ENCODE assay signal across 8 cellular contexts in genomic region chr12:38138225-38139221, GRCh38.
DNase-seq lines count a peak whose midpoint lies in the region; ATAC-seq and TF ChIP-seq lines count a peak whose summit lies in the region.

No MANE protein-coding gene starts in this region.

- in situ Hi-C loops in KBM-7 (cut with MboI; ENCODE audit: low pct_unique_long_range_greater_than_20kb, low sequenced_read_pairs) = loop anchor here (25.0 kb wide), 1 partner anchor 174 kb away; the partner anchor contains the start of gene ALG10B

- H4K20me1 ChIP-seq in SK-N-SH (ENCODE audit: insufficient read depth) = no peaks in the 10 kb centered on the region

- no peaks in the 10 kb centered on the region for H3K9me3 Mint-ChIP-seq in Calu3 (ENCODE audit: low read depth, unreplicated experiment)
- no peaks in the 10 kb centered on the region for H3K9me3 Mint-ChIP-seq in activated naive CD8-positive, alpha-beta T cell treated with anti-CD3 and anti-CD28 coated beads, Interleukin-2, amount 50 U/mL, for 24 hours
- peaks cover 28% of the 10 kb centered on the region for H3K9me3 Mint-ChIP-seq in progenitor cell of endocrine pancreas (ENCODE audit: low read depth)

- H3K9me3 ChIP-seq in SK-N-SH (no peaks in the 10 kb centered on the region), heart right ventricle (no peaks in the 10 kb centered on the region), uterus (no peaks in the 10 kb centered on the region)

- DNase-seq in Calu3 = peak; percentile 80
- peak; percentile 86 for DNase-seq in KBM-7
- DNase-seq in SK-N-SH = peak; percentile 72
- DNase-seq in activated naive CD8-positive, alpha-beta T cell treated with anti-CD3 and anti-CD28 coated beads, Interleukin-2, amount 50 U/mL, for 24 hours = peak; percentile 68
- DNase-seq in heart right ventricle = peak in 1 of 2 donors; percentile 67
- DNase-seq in progenitor cell of endocrine pancreas (ENCODE audit: low spot score, unreplicated experiment) = no peak
- DNase-seq in uterus = peak; percentile 59 to 78

- H3K27ac ChIP-seq in SK-N-SH (ENCODE audit: low read depth in 2 of 2, low read length in 1 of 2) = no peak overlapping the region
- H3K27ac ChIP-seq in heart right ventricle = no peak overlapping the region
- no peak overlapping the region for H3K27ac ChIP-seq in uterus

- TSS peak; percentile 66 for BruUV-seq in Calu3 (replicated peaks; lab: Mats Ljungman, UMichigan)

- H3K4me3 Mint-ChIP-seq in Calu3 (ENCODE audit: low read depth, unreplicated experiment) = peak overlapping the region; percentile 68
- peak overlapping the region; percentile 71 for H3K4me3 Mint-ChIP-seq in activated naive CD8-positive, alpha-beta T cell treated with anti-CD3 and anti-CD28 coated beads, Interleukin-2, amount 50 U/mL, for 24 hours
- H3K4me3 Mint-ChIP-seq in progenitor cell of endocrine pancreas (ENCODE audit: low read depth) = no peak overlapping the region

- TF ChIP-seq CTCF in Calu3 (IDR thresholded peaks at IDR 0.05; ENCODE audit: unreplicated experiment) = peak; percentile 57
- TF ChIP-seq CTCF in SK-N-SH (IDR thresholded peaks at IDR 0.05) = peak; percentile 96
- TF ChIP-seq CTCF in heart right ventricle (IDR thresholded peaks at IDR 0.05) = peak; percentile 93 to 99 (median 96)
- peak; percentile 66 for TF ChIP-seq CTCF in progenitor cell of endocrine pancreas (IDR thresholded peaks at IDR 0.05; ENCODE audit: unreplicated experiment)
- peak; percentile 88 to 94 (median 92) for TF ChIP-seq CTCF in uterus (IDR thresholded peaks at IDR 0.05)

- no peaks in the 10 kb centered on the region for H3K79me2 ChIP-seq in SK-N-SH (ENCODE audit: insufficient read depth)

- no peak for TF ChIP-seq EP300 in SK-N-SH (IDR thresholded peaks at IDR 0.05; ENCODE audit: borderline replicate concordance in 1 of 2, low read depth in 1 of 2, low read length in 1 of 2)

- H3K4me1 ChIP-seq in SK-N-SH (ENCODE audit: control insufficient read depth in 1 of 2, insufficient read depth in 2 of 2, low read depth in 1 of 2, low read length in 1 of 2) (peaks cover 0 to 4% of the 10 kb centered on the region in 2 experiments; a peak in 1 of 4 replicates), heart right ventricle (peaks cover 0 to 11% (median 7%) of the 10 kb centered on the region in 9 donors), uterus (no peaks in the 10 kb centered on the region)

- H3K36me3 ChIP-seq in SK-N-SH (replicated peaks in 1 of 2; ENCODE audit: control insufficient read depth in 1 of 2, insufficient read depth in 2 of 2, low read length in 1 of 2) (no peaks in the 10 kb centered on the region), heart right ventricle (no peaks in the 10 kb centered on the region), uterus (no peaks in the 10 kb centered on the region)

- intact Hi-C loops in Calu3 (cut with micrococcal nuclease; ENCODE audit: unreplicated experiment) = loop anchor here (1.0 kb wide), 1 partner anchor 178 kb away; the partner anchor contains the start of gene ALG10B
- intact Hi-C loops in heart right ventricle (cut with DNase I) = loop anchor here in 8 of 10 donors (1.0 to 10.0 kb wide), 6 partner anchors 174 to 966 kb away; partner anchors contain the start of gene ALG10B (in 5 of the 8)
- intact Hi-C loops in uterus (cut with DNase I; ENCODE audit: low total_unique reads) = loop anchor here (10.0 kb wide), 1 partner anchor 176 kb away; the partner anchor contains the start of gene ALG10B

- H3K36me3 Mint-ChIP-seq in Calu3 (ENCODE audit: insufficient read depth, unreplicated experiment) (peaks cover 16% of the 10 kb centered on the region), progenitor cell of endocrine pancreas (ENCODE audit: insufficient read depth) (no peaks in the 10 kb centered on the region)
- H3K36me3 Mint-ChIP-seq in activated naive CD8-positive, alpha-beta T cell treated with anti-CD3 and anti-CD28 coated beads, Interleukin-2, amount 50 U/mL, for 24 hours (ENCODE audit: low read depth) = no peaks in the 10 kb centered on the region

- H3K4me3 ChIP-seq in SK-N-SH (ENCODE audit: low read depth in 2 of 2, low read length in 1 of 2) = peak overlapping the region; percentile 44 to 84
- peak overlapping the region in 9 of 10 donors; percentile 15 to 43 (median 29) for H3K4me3 ChIP-seq in heart right ventricle
- H3K4me3 ChIP-seq in uterus = peak overlapping the region; percentile 8 to 29

- H3K27me3 Mint-ChIP-seq in Calu3 (ENCODE audit: unreplicated experiment) = no peaks in the 10 kb centered on the region
- peaks cover 6% of the 10 kb centered on the region for H3K27me3 Mint-ChIP-seq in activated naive CD8-positive, alpha-beta T cell treated with anti-CD3 and anti-CD28 coated beads, Interleukin-2, amount 50 U/mL, for 24 hours
- no peaks in the 10 kb centered on the region for H3K27me3 Mint-ChIP-seq in progenitor cell of endocrine pancreas

- H3K27ac Mint-ChIP-seq in Calu3 (ENCODE audit: unreplicated experiment) = peak overlapping the region; percentile 67
- H3K27ac Mint-ChIP-seq in activated naive CD8-positive, alpha-beta T cell treated with anti-CD3 and anti-CD28 coated beads, Interleukin-2, amount 50 U/mL, for 24 hours = no peak overlapping the region
- H3K27ac Mint-ChIP-seq in progenitor cell of endocrine pancreas = no peak overlapping the region

- H3K27me3 ChIP-seq in SK-N-SH (ENCODE audit: insufficient read depth) (peaks cover 33% of the 10 kb centered on the region; the same call in 1 of the 2 replicates), heart right ventricle (peaks cover 0 to 27% (median 19%) of the 10 kb centered on the region in 7 donors), uterus (no peaks in the 10 kb centered on the region)

- POLR2A ChIA-PET in SK-N-SH (lab: Yijun Ruan, JAX) = interaction anchor here (0.9 kb wide), 1 partner anchor 178 kb away, joined by 3 read pairs; the partner anchor contains the start of gene ALG10B

- H3K9me2 ChIP-seq in SK-N-SH = no peaks in the 10 kb centered on the region

- H3K4me2 ChIP-seq in SK-N-SH = peak overlapping the region; percentile 90

- peaks cover 10% of the 10 kb centered on the region for H3K4me1 Mint-ChIP-seq in Calu3 (ENCODE audit: low read depth, unreplicated experiment)
- H3K4me1 Mint-ChIP-seq in activated naive CD8-positive, alpha-beta T cell treated with anti-CD3 and anti-CD28 coated beads, Interleukin-2, amount 50 U/mL, for 24 hours = peaks cover 5% of the 10 kb centered on the region
- no peaks in the 10 kb centered on the region for H3K4me1 Mint-ChIP-seq in progenitor cell of endocrine pancreas (ENCODE audit: low read depth)

- no peak overlapping the region for H3K9ac ChIP-seq in SK-N-SH

- H3F3A ChIP-seq in SK-N-SH (replicated peaks; ENCODE audit: insufficient read depth) = no peaks in the 10 kb centered on the region

- ATAC-seq in GM21367 (IDR thresholded peaks at IDR 0.05; ENCODE audit: unreplicated experiment) (peak; percentile 61), heart right ventricle (peak; percentile 34 to 80 (median 64))
- peak; percentile 43 for ATAC-seq in activated naive CD8-positive, alpha-beta T cell treated with anti-CD3 and anti-CD28 coated beads, Interleukin-2, amount 50 U/mL, for 24 hours

- no peak for TF ChIP-seq POLR2A in uterus (IDR thresholded peaks at IDR 0.05)

- 14% methylated on average over 44 of the region's 54 CpGs for WGBS in SK-N-SH (ENCODE audit: low lambda C conversion rate)
- 6 to 11% methylated on average over 54 of the region's 54 CpGs for WGBS in heart right ventricle, 2 donors

- CTCF ChIA-PET in Calu3 (lab: Charles Lee) (interaction anchor here (0.6 to 0.9 kb wide), 4 partner anchors 11 to 1080 kb away, joined by 3 read pairs; no protein-coding TSS in a partner anchor), SK-N-SH (lab: Yijun Ruan, JAX) (interaction anchor here (0.6 to 2.1 kb wide), 6 partner anchors 8 to 373 kb away, joined by 3 to 12 read pairs (median 3); partner anchors contain the start of gene ALG10B)

- peak overlapping the region; percentile 91 for H2AFZ ChIP-seq in SK-N-SH (ENCODE audit: low read depth)

- peak; percentile 86 for TF ChIP-seq RAD21 in SK-N-SH (IDR thresholded peaks at IDR 0.05; ENCODE audit: low read length)

TF ChIP-seq in SK-N-SH, 30 proteins besides CTCF, POLR2A, EP300 and RAD21:
- TF ChIP-seq, protein P1, sequence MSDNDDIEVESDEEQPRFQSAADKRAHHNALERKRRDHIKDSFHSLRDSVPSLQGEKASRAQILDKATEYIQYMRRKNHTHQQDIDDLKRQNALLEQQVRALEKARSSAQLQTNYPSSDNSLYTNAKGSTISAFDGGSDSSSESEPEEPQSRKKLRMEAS (IDR thresholded peaks at IDR 0.05; ENCODE audit: low read depth) = no peak
- no peak for TF ChIP-seq USF1 (IDR thresholded peaks at IDR 0.05; ENCODE audit: borderline replicate concordance, low read depth)
- no peak for TF ChIP-seq CHD2 (IDR thresholded peaks at IDR 0.05; ENCODE audit: low read length, partially characterized antibody)
- no peak for TF ChIP-seq RFX5 (IDR thresholded peaks at IDR 0.05; ENCODE audit: low read length)
- peak; percentile 84 for TF ChIP-seq SMC3 (IDR thresholded peaks at IDR 0.05; ENCODE audit: low read depth, low read length)
- no peak for TF ChIP-seq EZH2phosphoT487 (IDR thresholded peaks at IDR 0.05; ENCODE audit: borderline replicate concordance, low read depth)
- TF ChIP-seq MEF2A (IDR thresholded peaks at IDR 0.05; ENCODE audit: borderline replicate concordance, low read depth) = no peak
